In genomic region chr9:133692364-133692985, GRCh38 we compare ENCODE assay signal across 1 cellular context.
A peak's percentile ranks its signal among the peaks of the same experiment; 100 is the strongest.
TF ChIP-seq lines count a peak whose summit lies in the region.

No MANE protein-coding gene starts in this region.

TF ChIP-seq in K562, 482 proteins besides CTCF, POLR2A, EP300 and RAD21:
- TF ChIP-seq MEF2A (IDR thresholded peaks at IDR 0.05; ENCODE audit: control insufficient read depth, low read depth, low read length) (no peak), KAT7 (CRISPR knock-in tag; IDR thresholded peaks at IDR 0.05; ENCODE audit: borderline replicate concordance) (no peak), LEF1 (IDR thresholded peaks at IDR 0.05) (no peak), KLF13 (tag; IDR thresholded peaks at IDR 0.05; ENCODE audit: borderline replicate concordance, low read depth) (no peak), BHLHE40 (IDR thresholded peaks at IDR 0.05; ENCODE audit: low read length) (peak; percentile 10; the same call in 1 of the 2 replicates), ZFP91 (CRISPR knock-in tag; IDR thresholded peaks at IDR 0.05) (no peak), USF2 (CRISPR knock-in tag; IDR thresholded peaks at IDR 0.05) (peak; percentile 17; the same call in 1 of the 2 replicates), PHF20 (IDR thresholded peaks at IDR 0.05; ENCODE audit: partially characterized antibody) (no peak)
